In the genomic region with DNA sequence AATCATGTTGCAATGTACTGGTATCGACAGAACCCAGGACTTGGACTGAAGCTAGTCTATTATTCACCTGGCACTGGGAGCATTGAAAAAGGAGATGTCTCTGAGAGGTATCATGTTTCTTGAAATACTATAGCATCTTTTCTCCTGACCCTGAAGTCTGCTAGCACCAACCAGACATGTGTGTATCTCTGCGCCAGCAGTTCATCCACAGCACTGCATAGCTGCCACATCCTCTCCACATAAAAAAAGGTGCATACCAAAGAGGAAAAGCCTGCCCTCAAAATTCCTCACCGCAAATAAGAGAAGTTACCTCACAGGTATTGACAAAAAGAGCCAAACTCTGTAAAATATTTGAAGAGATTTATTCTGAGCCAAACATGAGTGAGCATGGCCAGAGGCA, we compare ENCODE assay signal across 34 cellular contexts.
"Had no signal": no experiment of that assay in that cellular context is flagged by ENCODE, and none has a peak within 500 bp of the region (broad histone marks: within the 10 kb centered on the region; RNA-seq: fewer than 3 reads in every experiment).

No MANE protein-coding gene starts in this region.

- H3K36me3 Mint-ChIP-seq: activated CD8-positive, alpha-beta memory T cell treated with anti-CD3 and anti-CD28 coated beads, Interleukin-2, amount 10 ng/mL, durations not matched to agents 7 days and 5 days; activated naive CD4-positive, alpha-beta T cell treated with anti-CD3 and anti-CD28 coated beads, Interleukin-2, amount 10 ng/mL, durations not matched to agents 7 days and 5 days; activated naive CD4-positive, alpha-beta T cell treated with anti-CD3 and anti-CD28 coated beads, Interleukin-2, amount 50 U/mL, for 24 hours; WTC11 had no signal

- H3K4me1 Mint-ChIP-seq: activated naive CD4-positive, alpha-beta T cell treated with anti-CD3 and anti-CD28 coated beads, Interleukin-2, amount 10 ng/mL, durations not matched to agents 7 days and 5 days; activated naive CD4-positive, alpha-beta T cell treated with anti-CD3 and anti-CD28 coated beads, Interleukin-2, amount 50 U/mL, for 24 hours; brain; central memory CD8-positive, alpha-beta T cell had no signal

- H3K27ac Mint-ChIP-seq: activated CD4-positive, alpha-beta memory T cell treated with anti-CD3 and anti-CD28 coated beads, Interleukin-2, amount 10 ng/mL, durations not matched to agents 7 days and 5 days; activated CD4-positive, alpha-beta T cell treated with anti-CD3 and anti-CD28 coated beads for 36 hours; activated CD4-positive, alpha-beta T cell treated with anti-CD3 and anti-CD28 coated beads, Interleukin-2, amount 10 ng/mL, durations not matched to agents 7 days and 5 days; activated CD8-positive, alpha-beta memory T cell treated with anti-CD3 and anti-CD28 coated beads, Interleukin-2, amount 10 ng/mL, durations not matched to agents 7 days and 5 days; activated CD8-positive, alpha-beta T cell treated with anti-CD3 and anti-CD28 coated beads, Interleukin-2, amount 10 ng/mL, durations not matched to agents 7 days and 5 days; activated naive CD4-positive, alpha-beta T cell treated with anti-CD3 and anti-CD28 coated beads, Interleukin-2, amount 10 ng/mL, durations not matched to agents 7 days and 5 days; activated naive CD4-positive, alpha-beta T cell treated with anti-CD3 and anti-CD28 coated beads, Interleukin-2, amount 50 U/mL, for 24 hours; activated naive CD8-positive, alpha-beta T cell; activated T-cell treated with anti-CD3 and anti-CD28 coated beads, Interleukin-2, amount 50 U/mL, for 24 hours; activated T-helper 2 cell treated with anti-CD3 and anti-CD28 coated beads, Interferon-gamma antibody, Interleukin-2, Interleukin-4, amounts not matched to agents 10 μg/mL and 5 μg/mL and 100 μg/mL, durations not matched to agents 14 hours and 24 hours and 36 hours; brain; T-helper 1 cell treated with Interleukin-12 subunit alpha and Interleukin-12 subunit beta and Interleukin-4 antibody, amounts not matched to agents 30 μg/mL and 1 μg/mL, for 36 hours; T-helper 2 cell treated with Interferon-gamma antibody and Interleukin-4, amounts not matched to agents 5 μg/mL and 100 μg/mL, for 36 hours; WTC11 had no signal

- H3K4me3 Mint-ChIP-seq: activated CD4-positive, alpha-beta memory T cell treated with anti-CD3 and anti-CD28 coated beads, Interleukin-2, amount 10 ng/mL, durations not matched to agents 7 days and 5 days; activated CD4-positive, alpha-beta T cell treated with anti-CD3 and anti-CD28 coated beads for 36 hours; activated CD4-positive, alpha-beta T cell treated with anti-CD3 and anti-CD28 coated beads, Interleukin-2, amount 10 ng/mL, durations not matched to agents 7 days and 5 days; activated CD8-positive, alpha-beta memory T cell treated with anti-CD3 and anti-CD28 coated beads, Interleukin-2, amount 10 ng/mL, durations not matched to agents 7 days and 5 days; activated CD8-positive, alpha-beta T cell treated with anti-CD3 and anti-CD28 coated beads, Interleukin-2, amount 10 ng/mL, durations not matched to agents 7 days and 5 days; activated naive CD4-positive, alpha-beta T cell treated with anti-CD3 and anti-CD28 coated beads, Interleukin-2, amount 10 ng/mL, durations not matched to agents 7 days and 5 days; activated naive CD4-positive, alpha-beta T cell treated with anti-CD3 and anti-CD28 coated beads, Interleukin-2, amount 50 U/mL, for 24 hours; activated naive CD8-positive, alpha-beta T cell; activated T-cell treated with anti-CD3 and anti-CD28 coated beads, Interleukin-2, amount 50 U/mL, for 24 hours; brain; central memory CD8-positive, alpha-beta T cell; T-helper 1 cell treated with Interleukin-12 subunit alpha and Interleukin-12 subunit beta and Interleukin-4 antibody, amounts not matched to agents 30 μg/mL and 1 μg/mL, for 36 hours; T-helper 2 cell treated with Interferon-gamma antibody and Interleukin-4, amounts not matched to agents 5 μg/mL and 100 μg/mL, for 36 hours; WTC11 had no signal

- H3K9me3 Mint-ChIP-seq: activated CD4-positive, alpha-beta memory T cell treated with anti-CD3 and anti-CD28 coated beads, Interleukin-2, amount 10 ng/mL, durations not matched to agents 7 days and 5 days; activated CD4-positive, alpha-beta T cell treated with anti-CD3 and anti-CD28 coated beads, Interleukin-2, amount 10 ng/mL, durations not matched to agents 7 days and 5 days; activated naive CD4-positive, alpha-beta T cell treated with anti-CD3 and anti-CD28 coated beads, Interleukin-2, amount 10 ng/mL, durations not matched to agents 7 days and 5 days; activated naive CD4-positive, alpha-beta T cell treated with anti-CD3 and anti-CD28 coated beads, Interleukin-2, amount 50 U/mL, for 24 hours; activated T-cell treated with anti-CD3 and anti-CD28 coated beads, Interleukin-2, amount 50 U/mL, for 24 hours; activated T-helper 2 cell treated with anti-CD3 and anti-CD28 coated beads, Interferon-gamma antibody, Interleukin-2, Interleukin-4, amounts not matched to agents 10 μg/mL and 5 μg/mL and 100 μg/mL, durations not matched to agents 14 hours and 24 hours and 36 hours; brain; central memory CD8-positive, alpha-beta T cell; T-helper 1 cell treated with Interleukin-12 subunit alpha and Interleukin-12 subunit beta and Interleukin-4 antibody, amounts not matched to agents 30 μg/mL and 1 μg/mL, for 36 hours; T-helper 2 cell treated with Interferon-gamma antibody and Interleukin-4, amounts not matched to agents 5 μg/mL and 100 μg/mL, for 36 hours; WTC11 had no signal

- H3K27me3 Mint-ChIP-seq: brain had no signal

- DNase-seq: activated CD4-positive, alpha-beta memory T cell treated with anti-CD3 and anti-CD28 coated beads, Interleukin-2, amount 10 ng/mL, durations not matched to agents 7 days and 5 days; activated CD4-positive, alpha-beta T cell treated with anti-CD3 and anti-CD28 coated beads for 1 hour; activated CD4-positive, alpha-beta T cell treated with anti-CD3 and anti-CD28 coated beads for 36 hours; activated CD4-positive, alpha-beta T cell treated with anti-CD3 and anti-CD28 coated beads for 48 hours; activated CD4-positive, alpha-beta T cell treated with anti-CD3 and anti-CD28 coated beads, Interleukin-2, amount 10 ng/mL, durations not matched to agents 7 days and 5 days; activated CD4-positive, alpha-beta T cell treated with anti-CD3 and anti-CD28 coated beads, Interleukin-2, amount 50 U/mL, for 48 hours; activated CD4-positive, CD25-positive, alpha-beta regulatory T cell; activated CD8-positive, alpha-beta memory T cell treated with anti-CD3 and anti-CD28 coated beads for 24 hours; activated CD8-positive, alpha-beta memory T cell treated with anti-CD3 and anti-CD28 coated beads, Interleukin-2, amount 10 ng/mL, durations not matched to agents 7 days and 5 days; activated CD8-positive, alpha-beta memory T cell treated with anti-CD3 and anti-CD28 coated beads, Interleukin-2, amount 50 U/mL, for 48 hours; activated CD8-positive, alpha-beta T cell treated with anti-CD3 and anti-CD28 coated beads, Interleukin-2, amount 10 ng/mL, durations not matched to agents 7 days and 5 days; activated effector memory CD4-positive, alpha-beta T cell treated with Interleukin-2 at 50 U/mL for 16 hours; activated gamma-delta T cell; activated naive CD4-positive, alpha-beta T cell treated with anti-CD3 and anti-CD28 coated beads, Interleukin-2, amount 10 ng/mL, durations not matched to agents 7 days and 5 days; activated naive CD4-positive, alpha-beta T cell treated with Interleukin-2 at 50 U/mL for 16 hours; activated T-cell treated with anti-CD3 and anti-CD28 coated beads, Interleukin-2, amount 50 U/mL, for 24 hours; activated T-cell treated with anti-CD3 and anti-CD28 coated beads, Interleukin-2, amount 50 U/mL, for 48 hours; amygdala; anterior cingulate cortex; caudate nucleus; cerebellar nuclear complex; T-helper 1 cell; T-helper 2 cell; T-helper 9 cell; WERI-Rb-1 had no signal

- ATAC-seq: activated CD4-positive, alpha-beta T cell treated with anti-CD3 and anti-CD28 coated beads for 36 hours; activated CD4-positive, CD25-positive, alpha-beta regulatory T cell treated with anti-CD3 and anti-CD28 coated beads, Interleukin-2, amount 50 U/mL, for 24 hours; activated CD8-positive, alpha-beta memory T cell treated with anti-CD3 and anti-CD28 coated beads, Interleukin-2, amount 10 ng/mL, durations not matched to agents 7 days and 5 days; activated CD8-positive, alpha-beta T cell treated with anti-CD3 and anti-CD28 coated beads, Interleukin-2, amount 10 ng/mL, durations not matched to agents 7 days and 5 days; WTC11 had no signal
